18 cellular contexts compared by ENCODE assay signal in the genomic region with DNA sequence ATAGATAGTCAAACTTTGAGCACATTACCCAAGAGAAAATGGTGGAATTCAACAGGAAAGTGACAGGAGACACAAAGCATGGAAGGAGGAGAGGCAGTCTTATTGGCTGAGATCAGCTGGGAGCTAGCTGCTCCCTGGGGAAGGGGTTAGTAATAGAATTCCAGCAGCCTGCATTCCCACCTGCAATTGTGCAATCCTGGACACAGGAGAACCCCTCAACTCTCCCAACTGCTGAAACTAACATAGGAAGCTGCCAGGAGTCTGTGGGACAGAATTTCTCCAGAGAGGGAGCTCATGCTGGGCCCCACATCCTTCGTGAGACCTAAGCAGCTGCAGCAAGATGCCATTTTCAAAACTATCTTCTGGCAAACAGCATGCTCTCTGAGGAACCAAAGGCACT.
"Had no signal": no experiment of that assay in that cellular context is flagged by ENCODE, and none has a peak within 500 bp of the region (broad histone marks: within the 10 kb centered on the region; RNA-seq: fewer than 3 reads in every experiment).

No MANE protein-coding gene starts in this region.

- H3K9me3 ChIP-seq: pancreas had no signal

- H3K27ac ChIP-seq: coronary artery, pancreas, tibial artery had no signal

- H3K36me3 ChIP-seq: pancreas had no signal

- H3K4me3 ChIP-seq: coronary artery, pancreas, tibial artery had no signal

- H3K4me1 ChIP-seq: pancreas, tibial artery had no signal

- ATAC-seq: activated CD4-positive, CD25-positive, alpha-beta regulatory T cell treated with anti-CD3 and anti-CD28 coated beads, Interleukin-2, amount 50 U/mL, for 24 hours; activated naive CD8-positive, alpha-beta T cell treated with anti-CD3 and anti-CD28 coated beads, Interleukin-2, amount 50 U/mL, for 24 hours; esophagus mucosa; left lobe of liver; pancreas; T-cell had no signal

- H3K27me3 ChIP-seq: pancreas, tibial artery had no signal

- DNase-seq: activated CD4-positive, alpha-beta T cell treated with anti-CD3 and anti-CD28 coated beads, Interleukin-2, amount 50 U/mL, for 1 hour; activated CD8-positive, alpha-beta memory T cell treated with anti-CD3 and anti-CD28 coated beads for 24 hours; activated naive CD4-positive, alpha-beta T cell treated with anti-CD3 and anti-CD28 coated beads for 36 hours; activated naive CD8-positive, alpha-beta T cell treated with anti-CD3 and anti-CD28 coated beads, Interleukin-2, amount 50 U/mL, for 24 hours; aorta; caudate nucleus; hippocampal formation; naive B cell; pancreas; stimulated activated CD4-positive, alpha-beta T cell treated with anti-CD3 and anti-CD28 coated beads, Interleukin-2, amount 100 ng/mL, for 48 hours; stimulated activated naive CD4-positive, alpha-beta T cell; T-cell; T-helper 9 cell; tibial artery had no signal
